9 cellular contexts compared by ENCODE assay signal in the genomic region with DNA sequence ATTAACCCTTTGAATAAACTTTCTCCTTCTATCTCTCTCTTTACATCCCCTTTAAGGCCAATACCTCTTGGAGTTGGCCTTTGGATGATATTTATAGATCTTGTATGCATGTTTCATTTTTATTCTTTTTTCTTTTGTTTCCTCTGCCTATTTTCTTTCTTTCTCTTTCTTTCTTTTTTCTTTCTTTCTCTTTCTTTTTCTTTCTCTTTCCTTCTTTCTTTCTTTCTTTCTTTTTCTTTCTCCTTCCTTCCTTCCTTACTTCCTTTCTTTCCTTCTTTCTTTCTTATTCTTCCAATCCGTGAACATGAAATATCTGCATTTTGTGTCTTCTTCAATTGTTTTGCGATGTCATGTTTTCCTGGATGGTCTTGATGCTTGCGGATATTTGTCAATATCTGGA.
"Had no signal": no experiment of that assay in that cellular context is flagged by ENCODE, and none has a peak within 500 bp of the region (broad histone marks: within the 10 kb centered on the region; RNA-seq: fewer than 3 reads in every experiment).

No MANE protein-coding gene starts in this region.

- H3K9me3 Mint-ChIP-seq: IgD-negative memory B cell had no signal

- H2AFZ ChIP-seq: GM23248 had no signal

- H3K4me3 Mint-ChIP-seq: IgD-negative memory B cell had no signal

- H3K9me3 ChIP-seq: HAP-1 had no signal

- DNase-seq: GM23248, GOT3, H7, KG1 had no signal

- H3K9ac ChIP-seq: GM23248 had no signal

- H3K4me1 Mint-ChIP-seq: IgD-negative memory B cell had no signal

- H3K36me3 Mint-ChIP-seq: IgD-negative memory B cell had no signal

- FAIRE-seq: HepG2 had no signal

- ATAC-seq: HCT116, HepG2 had no signal

- H3K4me3 ChIP-seq: GM23248, HAP-1 had no signal

- H3K27ac Mint-ChIP-seq: IgD-negative memory B cell had no signal

- H3K27ac ChIP-seq: GM23248, HL-60 had no signal
